ENCODE assay signal across 8 cellular contexts in the genomic region with DNA sequence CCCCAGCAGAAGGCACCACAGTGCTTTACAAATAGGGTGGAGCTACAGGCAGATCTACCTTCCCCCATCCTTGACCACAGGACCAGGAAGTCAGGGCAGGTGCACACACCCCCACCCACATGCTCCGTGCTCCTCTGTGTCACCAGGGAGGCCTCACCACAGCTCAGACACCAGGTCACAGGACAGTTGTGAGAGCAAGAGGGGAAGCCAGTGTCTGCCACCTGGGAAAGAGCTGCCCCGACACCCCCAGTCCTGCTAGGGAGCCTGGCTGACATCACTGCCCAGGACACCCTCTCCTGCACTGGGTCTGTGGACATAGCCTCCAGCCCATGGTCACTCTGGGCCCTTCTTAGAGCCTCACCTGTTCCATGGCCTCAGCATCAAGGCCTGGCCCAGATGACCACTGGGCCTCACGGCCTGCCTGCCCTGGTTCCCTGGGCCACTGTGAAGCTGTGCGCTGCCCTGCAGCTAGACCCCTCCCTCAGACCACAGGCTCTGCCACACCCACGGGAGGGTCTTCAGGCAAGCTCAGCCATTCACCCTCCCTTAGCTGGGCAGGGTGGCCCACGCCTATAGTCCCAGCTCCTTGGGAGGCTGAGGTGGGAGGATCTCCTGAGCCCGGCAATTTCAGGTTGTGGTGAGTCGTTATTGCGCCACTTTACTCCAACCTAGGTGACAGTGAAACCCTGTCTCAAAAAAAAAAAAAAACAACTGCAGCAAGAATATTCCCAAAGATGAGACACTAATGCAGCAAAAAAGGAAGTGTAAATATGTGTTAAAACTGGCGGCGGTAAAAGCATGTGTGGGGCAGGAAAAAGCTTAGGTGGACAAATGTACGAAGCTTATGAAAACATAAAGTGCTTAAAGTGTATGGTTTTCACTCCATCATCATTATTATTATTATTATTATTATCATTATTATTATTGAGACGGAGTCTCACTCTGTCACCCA. TPM values are rescaled to one million over a fixed set of nuclear protein-coding genes. Genes with fewer than 3 reads are reported as not detected.
DNase-seq lines count a peak whose midpoint lies in the region; ATAC-seq and TF ChIP-seq lines count a peak whose summit lies in the region.

No MANE protein-coding gene starts in this region.

- H3K4me3 ChIP-seq in CD4-positive, alpha-beta memory T cell (ENCODE audit: low read length in 2 of 2) = no peak overlapping the region
- H3K4me3 ChIP-seq in Jurkat, Clone E6-1 (ENCODE audit: low read length) = no peak overlapping the region
- no peak overlapping the region for H3K4me3 ChIP-seq in right lobe of liver

- peak; percentile 49 to 79 (median 52) for DNase-seq in CD4-positive, alpha-beta memory T cell
- DNase-seq in Jurkat, Clone E6-1 (ENCODE audit: low read depth, low spot score) = peak; percentile 62
- DNase-seq in activated CD4-positive, alpha-beta T cell treated with anti-CD3 and anti-CD28 coated beads, Interleukin-2, amount 50 U/mL, for 4 hours = peak; percentile 25 to 35
- DNase-seq in right lobe of liver = no peak
- DNase-seq in NCI-H1436 (lab: John Stamatoyannopoulos, UW) = no peak
- DNase-seq in CD14-positive monocyte (ENCODE audit: low spot score) = no peak
- DNase-seq in HFFc6 = no peak

- peak; percentile 75 for ATAC-seq in GM21360 (IDR thresholded peaks at IDR 0.05; ENCODE audit: unreplicated experiment)
- peak in 3 of 4 donors; percentile 34 to 60 (median 38) for ATAC-seq in right lobe of liver

- no peaks in the 10 kb centered on the region for H3K27me3 ChIP-seq in CD4-positive, alpha-beta memory T cell (ENCODE audit: insufficient read depth, low read length)
- H3K27me3 ChIP-seq in right lobe of liver = no peaks in the 10 kb centered on the region

- H3K4me3 Mint-ChIP-seq in CD4-positive, alpha-beta memory T cell = peak overlapping the region in 7 of 8 donors; percentile 32 to 67 (median 51)
- H3K4me3 Mint-ChIP-seq in CD14-positive monocyte = no peak overlapping the region
- no peak overlapping the region for H3K4me3 Mint-ChIP-seq in HFFc6

- CTCF ChIA-PET in CD4-positive, alpha-beta memory T cell (lab: Charles Lee; ENCODE audit: partially characterized antibody) = interaction anchor here (0.7 to 1.8 kb wide), 6 partner anchors 10 to 323 kb away, joined by 3 to 12 read pairs (median 5); a partner anchor contains a TSS

- no peak for TF ChIP-seq POLR2A in right lobe of liver (IDR thresholded peaks at IDR 0.05)

- 79% methylated on average over 9 of the region's 13 CpGs for WGBS in right lobe of liver (ENCODE audit: insufficient coverage, low coverage, low lambda C conversion rate, missing lambda C conversion rate)

- H3K9me3 Mint-ChIP-seq in CD4-positive, alpha-beta memory T cell = no peaks in the 10 kb centered on the region
- H3K9me3 Mint-ChIP-seq in CD14-positive monocyte (no peaks in the 10 kb centered on the region), HFFc6 (no peaks in the 10 kb centered on the region)

- H3K4me1 Mint-ChIP-seq in CD4-positive, alpha-beta memory T cell = peaks cover 34 to 50% (median 43%) of the 10 kb centered on the region in 4 donors
- H3K4me1 Mint-ChIP-seq in CD14-positive monocyte (peaks cover 50% of the 10 kb centered on the region), HFFc6 (ENCODE audit: low read depth) (no peaks in the 10 kb centered on the region)

- no peaks in the 10 kb centered on the region for H3K27me3 Mint-ChIP-seq in CD4-positive, alpha-beta memory T cell
- H3K27me3 Mint-ChIP-seq in CD14-positive monocyte (ENCODE audit: low read depth in 3 of 3) (peaks cover 0 to 4% (median 0%) of the 10 kb centered on the region in 3 donors), HFFc6 (ENCODE audit: insufficient read depth) (no peaks in the 10 kb centered on the region)

- TF ChIP-seq CTCF in right lobe of liver (IDR thresholded peaks at IDR 0.05) (no peak), CD14-positive monocyte (IDR thresholded peaks at IDR 0.05) (no peak), HFFc6 (IDR thresholded peaks at IDR 0.05) (no peak)

- H3K27ac Mint-ChIP-seq in CD4-positive, alpha-beta memory T cell = peak overlapping the region; percentile 31 to 90 (median 80)
- H3K27ac Mint-ChIP-seq in CD14-positive monocyte (peak overlapping the region in 3 of 7 donors; percentile 24 to 69 (median 66)), HFFc6 (no peak overlapping the region)

- H3K9me3 ChIP-seq in CD4-positive, alpha-beta memory T cell (ENCODE audit: control insufficient read depth in 1 of 2, low read length in 2 of 2) = no peaks in the 10 kb centered on the region
- H3K9me3 ChIP-seq in right lobe of liver = no peaks in the 10 kb centered on the region

- H3K4me1 ChIP-seq in CD4-positive, alpha-beta memory T cell (ENCODE audit: insufficient read depth, low read length) = peaks cover 30% of the 10 kb centered on the region
- H3K4me1 ChIP-seq in right lobe of liver = no peaks in the 10 kb centered on the region

- POLR2A ChIA-PET in CD4-positive, alpha-beta memory T cell (lab: Charles Lee; ENCODE audit: partially characterized antibody) = interaction anchor here (0.7 to 2.4 kb wide), 3 partner anchors 14 to 196 kb away, joined by 3 to 22 read pairs (median 4); a partner anchor contains a TSS

- no peaks in the 10 kb centered on the region for H3K36me3 ChIP-seq in CD4-positive, alpha-beta memory T cell (ENCODE audit: insufficient read depth, low read length)
- H3K36me3 ChIP-seq in right lobe of liver = no peaks in the 10 kb centered on the region

- intact Hi-C loops in CD4-positive, alpha-beta memory T cell (cut with micrococcal nuclease) = no loop called here
- intact Hi-C loops in right lobe of liver (cut with DNase I) (no loop called here), CD14-positive monocyte (cut with micrococcal nuclease) (no loop called here)

- H3K27ac ChIP-seq in CD4-positive, alpha-beta memory T cell (ENCODE audit: low read depth, low read length) = peak overlapping the region; percentile 23
- H3K27ac ChIP-seq in right lobe of liver = no peak overlapping the region

- peaks cover 21 to 22% of the 10 kb centered on the region in 2 donors for H3K36me3 Mint-ChIP-seq in CD4-positive, alpha-beta memory T cell
- H3K36me3 Mint-ChIP-seq in CD14-positive monocyte (peaks cover 30 to 33% of the 10 kb centered on the region in 2 donors), HFFc6 (ENCODE audit: low read depth) (peaks cover 18% of the 10 kb centered on the region)

RNA-seq across cellular contexts. Expression of a gene that starts 14.2 kb away (rescaled TPM):
- total RNA-seq in CD4-positive, alpha-beta memory T cell = 10 to 100 TPM; 19.9 to 21.7 TPM
- 10 to 100 TPM; 41.5 to 43.1 TPM for polyA plus RNA-seq in CD4-positive, alpha-beta memory T cell
- 75.1 TPM for polyA plus RNA-seq in Jurkat, Clone E6-1 (2012; ENCODE audit: insufficient read depth, insufficient read length)
- total RNA-seq in right lobe of liver = 1 to 10 TPM; 3.5 to 6.3 (median 4.3) TPM
- 10 to 100 TPM; 18.7 to 20.8 TPM for polyA plus RNA-seq in CD14-positive monocyte
- 10 to 100 TPM; 18.9 to 24.7 (median 19.8) TPM for total RNA-seq in HFFc6 (2021; fragmentation: NEBNext Ultra II Directional; extraction: Animal tissue kit (Norgen Biotek cat#: 25700))

RNA-seq across cellular contexts. Expression of a gene that starts 14.4 kb away (rescaled TPM):
- total RNA-seq in CD4-positive, alpha-beta memory T cell = 10 to 100 TPM in 1 of 2 experiments, 1 to 10 TPM in 1; 10.0 to 10.2 TPM
- polyA plus RNA-seq in CD4-positive, alpha-beta memory T cell = 10 to 100 TPM; 12.5 to 20.1 TPM
- polyA plus RNA-seq in Jurkat, Clone E6-1 (2012; ENCODE audit: insufficient read depth, insufficient read length) = 224 TPM
- 10 to 100 TPM; 11.7 to 15.9 (median 14.8) TPM for total RNA-seq in right lobe of liver
- polyA plus RNA-seq in CD14-positive monocyte = 10 to 100 TPM; 31.6 to 32.2 TPM
- total RNA-seq in HFFc6 (2021; fragmentation: NEBNext Ultra II Directional; extraction: Animal tissue kit (Norgen Biotek cat#: 25700)) = 10 to 100 TPM; 40.3 to 53.1 (median 44.0) TPM

RNA-seq across cellular contexts. Expression of a gene that starts 33.2 kb away (rescaled TPM):
- not detected for total RNA-seq in CD4-positive, alpha-beta memory T cell
- not detected for polyA plus RNA-seq in CD4-positive, alpha-beta memory T cell
- polyA plus RNA-seq in Jurkat, Clone E6-1 (2012; ENCODE audit: insufficient read depth, insufficient read length) = not detected
- 10 to 100 TPM in 1 of 6 experiments, 1 to 10 TPM in 5; 5.0 to 14.3 (median 7.1) TPM for total RNA-seq in right lobe of liver
- polyA plus RNA-seq in CD14-positive monocyte = not detected
- total RNA-seq in HFFc6 (2021; fragmentation: NEBNext Ultra II Directional; extraction: Animal tissue kit (Norgen Biotek cat#: 25700)) = 10 to 100 TPM; 54.9 to 65.8 (median 60.0) TPM

RNA-seq across cellular contexts. Expression of a gene that starts 38.8 kb away (rescaled TPM):
- total RNA-seq in CD4-positive, alpha-beta memory T cell = 10 to 100 TPM; 30.7 TPM
- polyA plus RNA-seq in CD4-positive, alpha-beta memory T cell = 10 to 100 TPM; 58.1 to 82.6 TPM
- polyA plus RNA-seq in Jurkat, Clone E6-1 (2012; ENCODE audit: insufficient read depth, insufficient read length) = 54.6 TPM
- 10 to 100 TPM; 20.7 to 76.4 (median 26.9) TPM for total RNA-seq in right lobe of liver
- polyA plus RNA-seq in CD14-positive monocyte = 10 to 100 TPM; 70.6 to 86.9 TPM
- 100 to 1,000 TPM in 2 of 6 experiments, 10 to 100 TPM in 4; 92.3 to 104 (median 96.9) TPM for total RNA-seq in HFFc6 (2021; fragmentation: NEBNext Ultra II Directional; extraction: Animal tissue kit (Norgen Biotek cat#: 25700))

Comparison
In these comparisons a context has a peak if more than half of its experiments do, and no peak if none do; other contexts are left out.
1. DNase-seq: peak in CD4-positive, alpha-beta memory T cell (5 of 5), Jurkat, Clone E6-1 (single experiment) and activated CD4-positive, alpha-beta T cell treated with anti-CD3 and anti-CD28 coated beads, Interleukin-2, amount 50 U/mL, for 4 hours (2 of 2); none in right lobe of liver (0 of 3), NCI-H1436 (single experiment), CD14-positive monocyte (single experiment) and HFFc6 (single experiment).
2. H3K4me3 Mint-ChIP-seq: peak in CD4-positive, alpha-beta memory T cell (7 of 8); none in CD14-positive monocyte (0 of 2) and HFFc6 (single experiment).
3. RNA of a gene that starts 33.2 kb away (total RNA-seq): 54.9 to 65.8 TPM in HFFc6 and 5.0 to 14.3 TPM in right lobe of liver; not detected in CD4-positive, alpha-beta memory T cell; every median in the first group is over 4 times any median in the second.